In the genomic region with DNA sequence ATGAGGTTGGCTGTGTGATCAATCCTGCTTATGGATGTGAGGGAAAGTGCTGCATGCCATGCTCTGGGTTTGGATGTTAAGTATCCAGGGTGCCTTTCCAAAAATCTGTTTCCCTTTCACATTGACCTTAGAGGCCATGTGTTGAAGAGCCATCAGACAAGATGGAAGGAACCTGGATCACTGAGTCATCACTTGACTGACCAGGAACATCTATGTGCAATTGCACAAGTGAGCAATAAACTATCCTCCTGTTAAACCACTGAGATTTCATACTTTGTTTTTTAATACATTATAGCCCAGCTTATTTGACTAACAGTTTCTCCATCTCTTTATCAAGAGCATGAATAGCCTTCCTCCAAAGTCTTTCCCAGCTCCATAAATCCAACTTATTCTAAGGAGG, we compare ENCODE assay signal across 20 cellular contexts. TPM values are rescaled to one million over a fixed set of nuclear protein-coding genes. Genes with fewer than 3 reads are reported as not detected.
DNase-seq lines count a peak whose midpoint lies in the region; ATAC-seq lines count a peak whose summit lies in the region.
"Had no signal": no experiment of that assay in that cellular context is flagged by ENCODE, and none has a peak within 500 bp of the region (broad histone marks: within the 10 kb centered on the region; RNA-seq: fewer than 3 reads in every experiment).

No MANE protein-coding gene starts in this region.

- peak; percentile 13 for DNase-seq in GM23248
- DNase-seq in amniotic epithelial cell (ENCODE audit: low read depth) = peak; percentile 76
- DNase-seq in mesenchymal stem cell = peak; percentile 38
- no peak for DNase-seq in NCI-H2171 treated with DMSO at 0.1 percent for 48 hours (lab: John Stamatoyannopoulos, UW)
- DNase-seq in activated CD8-positive, alpha-beta memory T cell treated with anti-CD3 and anti-CD28 coated beads, Interleukin-2, amount 10 ng/mL, durations not matched to agents 7 days and 5 days = no peak
- DNase-seq: 8988T; Caco-2; CD4-positive, CD25-positive, alpha-beta regulatory T cell; CD8-positive, alpha-beta T cell; DMS153; DND-41; H9; HFFc6 had no signal

- no peak overlapping the region for H2AK5ac ChIP-seq in mesenchymal stem cell (ENCODE audit: low read length, severe bottlenecking)

- H3K36me3 ChIP-seq in GM23248 (ENCODE audit: low read depth) = no peaks in the 10 kb centered on the region
- no peaks in the 10 kb centered on the region for H3K36me3 ChIP-seq in mesenchymal stem cell (ENCODE audit: control insufficient read depth in 1 of 2, insufficient read depth in 2 of 2, low read depth in 1 of 2, low read length in 2 of 2)
- H3K36me3 ChIP-seq: BLaER1 had no signal

- no peaks in the 10 kb centered on the region for H3K79me2 ChIP-seq in GM23248 (ENCODE audit: insufficient read depth)

- no peak overlapping the region for H2BK5ac ChIP-seq in mesenchymal stem cell (ENCODE audit: low read depth, low read length, poor library complexity, severe bottlenecking)

- no peak overlapping the region for H3K23ac ChIP-seq in mesenchymal stem cell (ENCODE audit: low read length in 2 of 2)

- H3K4ac ChIP-seq in mesenchymal stem cell (ENCODE audit: low read depth in 1 of 2, low read length in 2 of 2) = peak overlapping the region in 1 of 2 experiments; percentile 35

- no peak overlapping the region for H2BK120ac ChIP-seq in mesenchymal stem cell (ENCODE audit: low read depth, low read length)

- peaks cover 1% of the 10 kb centered on the region for H3K36me3 Mint-ChIP-seq in activated CD8-positive, alpha-beta memory T cell treated with anti-CD3 and anti-CD28 coated beads, Interleukin-2, amount 10 ng/mL, durations not matched to agents 7 days and 5 days
- H3K36me3 Mint-ChIP-seq: CD4-positive, CD25-positive, alpha-beta regulatory T cell; CD8-positive, alpha-beta T cell had no signal

- H3K27me3 ChIP-seq in GM23248 (replicated peaks; ENCODE audit: insufficient read depth) (no peaks in the 10 kb centered on the region), mesenchymal stem cell (ENCODE audit: control insufficient read depth in 1 of 2, insufficient read depth in 1 of 2, low read length in 2 of 2) (no peaks in the 10 kb centered on the region)
- H3K27me3 ChIP-seq: BLaER1 had no signal

- H3K4me1 ChIP-seq in GM23248 (ENCODE audit: insufficient read depth) (peaks cover 9% of the 10 kb centered on the region; the same call in 1 of the 2 replicates), mesenchymal stem cell (ENCODE audit: control insufficient read depth, insufficient read depth, low read depth, low read length) (no peaks in the 10 kb centered on the region)
- H3K4me1 ChIP-seq: A549, Caco-2 had no signal

- H4K8ac ChIP-seq in mesenchymal stem cell (ENCODE audit: low read length) = peak overlapping the region; percentile 54

- in situ Hi-C loops in GM23248 (cut with MboI) = no loop called here

- H2BK12ac ChIP-seq in mesenchymal stem cell (ENCODE audit: low read length in 2 of 2) = peak overlapping the region; percentile 29 to 83

- no peaks in the 10 kb centered on the region for H3K9me3 ChIP-seq in GM23248 (ENCODE audit: low read depth)
- no peaks in the 10 kb centered on the region for H3K9me3 ChIP-seq in mesenchymal stem cell (ENCODE audit: control insufficient read depth, low read length)
- H3K9me3 ChIP-seq: A549, Caco-2 had no signal

- H3K27ac ChIP-seq in GM23248 (no peak overlapping the region), mesenchymal stem cell (ENCODE audit: low read length, poor library complexity, severe bottlenecking) (no peak overlapping the region)
- H3K27ac ChIP-seq: A549, BLaER1, C4-2B had no signal

- no peak overlapping the region for H3K14ac ChIP-seq in mesenchymal stem cell (ENCODE audit: low read length in 2 of 2)

- H3K9me3 Mint-ChIP-seq in activated CD8-positive, alpha-beta memory T cell treated with anti-CD3 and anti-CD28 coated beads, Interleukin-2, amount 10 ng/mL, durations not matched to agents 7 days and 5 days (ENCODE audit: low read depth) = no peaks in the 10 kb centered on the region
- H3K9me3 Mint-ChIP-seq: CD4-positive, CD25-positive, alpha-beta regulatory T cell; CD8-positive, alpha-beta T cell; HFFc6 had no signal

- peaks cover 8% of the 10 kb centered on the region for H3K4me1 Mint-ChIP-seq in activated CD8-positive, alpha-beta memory T cell treated with anti-CD3 and anti-CD28 coated beads, Interleukin-2, amount 10 ng/mL, durations not matched to agents 7 days and 5 days

- no peak overlapping the region for H3K4me3 ChIP-seq in GM23248
- H3K4me3 ChIP-seq in mesenchymal stem cell (ENCODE audit: insufficient read depth in 1 of 2, low read depth in 1 of 2, low read length in 2 of 2) = no peak overlapping the region
- H3K4me3 ChIP-seq: A549, BLaER1, GM12878, GM23338 had no signal

- no peak overlapping the region for H2BK15ac ChIP-seq in mesenchymal stem cell (ENCODE audit: low read depth, poor library complexity, severe bottlenecking)

- H3K27ac Mint-ChIP-seq in activated CD8-positive, alpha-beta memory T cell treated with anti-CD3 and anti-CD28 coated beads, Interleukin-2, amount 10 ng/mL, durations not matched to agents 7 days and 5 days = no peak overlapping the region
- H3K27ac Mint-ChIP-seq: B cell; CD4-positive, CD25-positive, alpha-beta regulatory T cell; CD8-positive, alpha-beta T cell; GM23338; H9; HFFc6 had no signal

- no peak for ATAC-seq in HG03469 (IDR thresholded peaks at IDR 0.05; ENCODE audit: unreplicated experiment)
- ATAC-seq in activated CD8-positive, alpha-beta memory T cell treated with anti-CD3 and anti-CD28 coated beads, Interleukin-2, amount 10 ng/mL, durations not matched to agents 7 days and 5 days = no peak
- ATAC-seq: A549; CD8-positive, alpha-beta T cell; GM12878; GM23338 had no signal

- H3K79me1 ChIP-seq in mesenchymal stem cell (replicated peaks; ENCODE audit: low read length, poor library complexity, severe bottlenecking) = no peaks in the 10 kb centered on the region

- CTCF ChIA-PET in activated CD8-positive, alpha-beta memory T cell treated with anti-CD3 and anti-CD28 coated beads, Interleukin-2, amount 10 ng/mL, durations not matched to agents 7 days and 5 days (lab: Charles Lee) = interaction anchor here (1.2 to 4.3 kb wide), 8 partner anchors 9 to 367 kb away, joined by 3 to 52 read pairs (median 6); a partner anchor contains a TSS

- no peaks in the 10 kb centered on the region for H4K20me1 ChIP-seq in GM23248 (ENCODE audit: insufficient read depth)
- H4K20me1 ChIP-seq: BLaER1 had no signal

- no peak overlapping the region for H3K4me3 Mint-ChIP-seq in activated CD8-positive, alpha-beta memory T cell treated with anti-CD3 and anti-CD28 coated beads, Interleukin-2, amount 10 ng/mL, durations not matched to agents 7 days and 5 days
- H3K4me3 Mint-ChIP-seq: B cell; CD4-positive, CD25-positive, alpha-beta regulatory T cell; CD8-positive, alpha-beta T cell; GM23338; H9; HFFc6 had no signal

- 0 out of 2 replicates have a peak, but pooled peaks cover 16% of the 10 kb centered on the region for H3F3A ChIP-seq in GM23248 (ENCODE audit: insufficient read depth)

- H3K9ac ChIP-seq in GM23248 = no peak overlapping the region
- no peak overlapping the region for H3K9ac ChIP-seq in mesenchymal stem cell (ENCODE audit: low read length)
- H3K9ac ChIP-seq: BLaER1 had no signal

- H2AFZ ChIP-seq in GM23248 = no peak overlapping the region
- no peak overlapping the region for H2AFZ ChIP-seq in mesenchymal stem cell (ENCODE audit: low read depth, low read length)
- H2AFZ ChIP-seq: GM23338 had no signal

- no peaks in the 10 kb centered on the region for H3K9me2 ChIP-seq in GM23248 (ENCODE audit: insufficient read depth)

- H3K4me2 ChIP-seq in GM23248 (ENCODE audit: unreplicated experiment) = no peak overlapping the region
- no peak overlapping the region for H3K4me2 ChIP-seq in mesenchymal stem cell (ENCODE audit: low read length, poor library complexity, severe bottlenecking)
- H3K4me2 ChIP-seq: A549, BLaER1, GM23338 had no signal

- peak overlapping the region; percentile 46 to 50 for H3K18ac ChIP-seq in mesenchymal stem cell (ENCODE audit: low read depth in 1 of 2, low read length in 2 of 2)

- peaks cover 39% of the 10 kb centered on the region for H3K27me3 Mint-ChIP-seq in activated CD8-positive, alpha-beta memory T cell treated with anti-CD3 and anti-CD28 coated beads, Interleukin-2, amount 10 ng/mL, durations not matched to agents 7 days and 5 days

- peak overlapping the region; percentile 68 for H4K91ac ChIP-seq in mesenchymal stem cell (ENCODE audit: low read length)

RNA-seq across cellular contexts. Expression of a gene that starts 17.8 kb away (rescaled TPM):
- total RNA-seq in GM23248 (2014; rRNA removed; shearing (Covaris generic)) = 64.0 and 68.4 TPM in 2 replicates
- polyA plus RNA-seq in GM23248 (2016; fragmentation: Nextera tagmentation; extraction: Ambion mirVana) = 95.1 and 96.0 TPM in 2 replicates
- polyA plus RNA-seq in mesenchymal stem cell (2013, experiment 1 of 2) = 28.7 TPM
- 32.6 TPM for polyA plus RNA-seq in mesenchymal stem cell (2013, experiment 2 of 2)
- total RNA-seq in activated CD8-positive, alpha-beta memory T cell treated with anti-CD3 and anti-CD28 coated beads, Interleukin-2, amount 10 ng/mL, durations not matched to agents 7 days and 5 days = 10 to 100 TPM; 23.2 to 25.8 TPM

Comparison
In these comparisons a context has a peak if more than half of its experiments do, and no peak if none do; other contexts are left out.
1. DNase-seq: peak in GM23248 (single experiment), amniotic epithelial cell (single experiment) and mesenchymal stem cell (single experiment); none in NCI-H2171 treated with DMSO at 0.1 percent for 48 hours (single experiment) and activated CD8-positive, alpha-beta memory T cell treated with anti-CD3 and anti-CD28 coated beads, Interleukin-2, amount 10 ng/mL, durations not matched to agents 7 days and 5 days (single experiment).